1 cellular context compared by ENCODE assay signal in genomic region chr1:112263464-112263863, GRCh38.
A peak's percentile ranks its signal among the peaks of the same experiment; 100 is the strongest.
TF ChIP-seq lines count a peak whose summit lies in the region.

No MANE protein-coding gene starts in this region.

TF ChIP-seq in K562, 482 proteins besides CTCF, POLR2A, EP300 and RAD21 (continues in another document):
- TF ChIP-seq ZNF318 (IDR thresholded peaks at IDR 0.05; ENCODE audit: borderline replicate concordance in 1 of 2, low read depth in 1 of 2), result 0 out of 4 replicates have a peak, but pooled peaks of 1 of the 2 experiments have one; percentile 42
- peak; percentile 34; the same call in 1 of the 2 replicates for TF ChIP-seq NCOR1 (IDR thresholded peaks at IDR 0.05)
- no peak for TF ChIP-seq KHSRP (IDR thresholded peaks at IDR 0.05)
- no peak for TF ChIP-seq MLX (CRISPR knock-in tag; conservative IDR thresholded peaks at IDR 0.05)
- TF ChIP-seq CTBP1 (IDR thresholded peaks at IDR 0.05; ENCODE audit: borderline replicate concordance), result peak; percentile 12; the same call in 1 of the 2 replicates
- no peak for TF ChIP-seq FOXA1 (IDR thresholded peaks at IDR 0.05; ENCODE audit: borderline replicate concordance)
- no peak for TF ChIP-seq ZNF280A (IDR thresholded peaks at IDR 0.05; ENCODE audit: low read depth, partially characterized antibody)
- TF ChIP-seq FOXJ2 (tag; IDR thresholded peaks at IDR 0.05), result no peak
- no peak for TF ChIP-seq THRAP3 (IDR thresholded peaks at IDR 0.05; ENCODE audit: borderline replicate concordance)
- TF ChIP-seq MITF (IDR thresholded peaks at IDR 0.05), result no peak
- no peak for TF ChIP-seq ZC3H11A (IDR thresholded peaks at IDR 0.05; ENCODE audit: low read depth, low read length)
- TF ChIP-seq BCLAF1 (IDR thresholded peaks at IDR 0.05; ENCODE audit: borderline replicate concordance in 1 of 2, control insufficient read depth in 1 of 2, low read depth in 2 of 2, low read length in 1 of 2), result no peak
- TF ChIP-seq KAT7 (CRISPR knock-in tag; IDR thresholded peaks at IDR 0.05; ENCODE audit: borderline replicate concordance), result no peak
- TF ChIP-seq GTF2E2 (tag; IDR thresholded peaks at IDR 0.05), result no peak
- no peak for TF ChIP-seq JUND (IDR thresholded peaks at IDR 0.05; ENCODE audit: borderline replicate concordance, low read depth, low read length)
- TF ChIP-seq JUND (tag; IDR thresholded peaks at IDR 0.05; ENCODE audit: borderline replicate concordance, low read depth, low read length), result peak; percentile 50; the same call in 1 of the 3 replicates
- TF ChIP-seq RNF2 (IDR thresholded peaks at IDR 0.05), result no peak
- TF ChIP-seq ZNF592 (IDR thresholded peaks at IDR 0.05), result no peak
- TF ChIP-seq ZNF316 (IDR thresholded peaks at IDR 0.05), result peak; percentile 60; the same call in 1 of the 2 replicates
- no peak for TF ChIP-seq ZNF311 (CRISPR knock-in tag; IDR thresholded peaks at IDR 0.05)
- no peak for TF ChIP-seq SMARCE1 (IDR thresholded peaks at IDR 0.05)
- TF ChIP-seq NFE2 (IDR thresholded peaks at IDR 0.05; ENCODE audit: low read depth), result peak; percentile 77
- no peak for TF ChIP-seq ZNF253 (CRISPR knock-in tag; conservative IDR thresholded peaks at IDR 0.05)
- TF ChIP-seq BDP1 (IDR thresholded peaks at IDR 0.05; ENCODE audit: insufficient read depth, insufficient read length), result no peak
- TF ChIP-seq C11orf30 (IDR thresholded peaks at IDR 0.05; ENCODE audit: low read depth), result peak; percentile 84
- TF ChIP-seq BACH1 (tag; IDR thresholded peaks at IDR 0.05), result peak; percentile 58; the same call in 1 of the 2 replicates
- TF ChIP-seq YY1 (IDR thresholded peaks at IDR 0.05; ENCODE audit: borderline replicate concordance in 1 of 3, control insufficient read depth in 1 of 3, extremely low read depth in 1 of 3, insufficient read depth in 3 of 3, insufficient read length in 1 of 3, insufficient replicate concordance in 2 of 3, low read depth in 1 of 3, low read length in 2 of 3), result no peak
- TF ChIP-seq ARID1B (IDR thresholded peaks at IDR 0.05), result peak; percentile 50; the same call in 1 of the 2 replicates
- no peak for TF ChIP-seq TBP (optimal IDR thresholded peaks at IDR 0.05; ENCODE audit: low read depth, low read length)
- TF ChIP-seq TBL1XR1 (IDR thresholded peaks at IDR 0.05; ENCODE audit: low read length in 2 of 2), result no peak
- TF ChIP-seq SNIP1 (IDR thresholded peaks at IDR 0.05; ENCODE audit: low read depth), result no peak
- TF ChIP-seq TAL1 (IDR thresholded peaks at IDR 0.05), result 0 out of 2 replicates have a peak, but pooled peaks have one; percentile 12
- TF ChIP-seq TARDBP (IDR thresholded peaks at IDR 0.05), result no peak
- TF ChIP-seq ZNF217 (CRISPR knock-in tag; IDR thresholded peaks at IDR 0.05), result no peak
- peak; percentile 27; the same call in 1 of the 2 replicates for TF ChIP-seq SMARCA4 (IDR thresholded peaks at IDR 0.05)
- TF ChIP-seq ARNT (IDR thresholded peaks at IDR 0.05), result no peak
- no peak for TF ChIP-seq HNRNPUL1 (IDR thresholded peaks at IDR 0.05; ENCODE audit: low read length)
- peak; percentile 53; the same call in 1 of the 2 replicates for TF ChIP-seq MAFF (IDR thresholded peaks at IDR 0.05; ENCODE audit: low read length)
- TF ChIP-seq REST (CRISPR knock-in tag; IDR thresholded peaks at IDR 0.05; ENCODE audit: low read depth), result no peak
